ENCODE assay signal across 1 cellular context in the genomic region with DNA sequence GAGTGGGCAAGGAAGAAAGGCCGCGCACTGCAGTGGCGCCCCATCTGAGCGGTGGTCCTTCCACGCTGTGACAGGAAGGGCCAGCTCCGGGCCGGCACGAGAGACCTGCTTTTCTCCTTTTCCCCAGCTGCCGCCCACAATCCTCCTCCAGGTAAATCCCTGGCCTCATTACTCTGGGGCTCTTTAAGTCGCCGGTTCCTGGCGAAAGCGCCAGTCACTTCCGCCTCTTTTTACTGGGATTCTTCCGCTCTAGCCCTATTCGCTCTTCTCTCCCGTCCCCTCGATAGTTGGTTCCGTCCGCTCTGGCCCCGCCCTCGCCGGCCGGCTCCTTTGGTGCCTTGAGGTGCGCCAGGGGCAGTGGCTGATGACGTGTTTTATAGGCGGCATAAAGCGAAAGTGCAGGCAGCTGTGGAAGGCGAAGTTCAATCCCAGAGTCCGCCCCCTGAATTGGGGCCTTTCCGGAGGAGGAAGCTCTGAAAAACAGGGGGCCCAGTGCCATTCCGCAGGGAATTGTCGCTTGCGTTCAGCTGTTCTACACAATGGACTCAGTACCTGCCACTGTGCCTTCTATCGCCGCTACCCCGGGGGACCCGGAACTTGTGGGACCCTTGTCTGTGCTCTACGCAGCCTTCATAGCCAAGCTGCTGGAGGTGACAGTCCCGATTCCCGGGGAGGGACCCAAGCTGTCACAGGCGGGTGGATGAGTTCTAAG.
TF ChIP-seq lines count a peak whose summit lies in the region.

No MANE protein-coding gene starts in this region.

TF ChIP-seq in WTC11, 78 proteins besides CTCF, POLR2A, EP300 and RAD21 (continued from another document and continues in another):
- TF ChIP-seq, protein P1, sequence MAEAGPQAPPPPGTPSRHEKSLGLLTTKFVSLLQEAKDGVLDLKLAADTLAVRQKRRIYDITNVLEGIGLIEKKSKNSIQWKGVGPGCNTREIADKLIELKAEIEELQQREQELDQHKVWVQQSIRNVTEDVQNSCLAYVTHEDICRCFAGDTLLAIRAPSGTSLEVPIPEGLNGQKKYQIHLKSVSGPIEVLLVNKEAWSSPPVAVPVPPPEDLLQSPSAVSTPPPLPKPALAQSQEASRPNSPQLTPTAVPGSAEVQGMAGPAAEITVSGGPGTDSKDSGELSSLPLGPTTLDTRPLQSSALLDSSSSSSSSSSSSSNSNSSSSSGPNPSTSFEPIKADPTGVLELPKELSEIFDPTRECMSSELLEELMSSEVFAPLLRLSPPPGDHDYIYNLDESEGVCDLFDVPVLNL (CRISPR knock-in tag; IDR thresholded peaks at IDR 0.05; ENCODE audit: borderline replicate concordance, low read depth): no peak
- TF ChIP-seq CREM (CRISPR knock-in tag; IDR thresholded peaks at IDR 0.05): peak; percentile 98
- TF ChIP-seq TEAD4 (CRISPR knock-in tag; IDR thresholded peaks at IDR 0.05): no peak
- TF ChIP-seq FOXK1 (CRISPR knock-in tag; IDR thresholded peaks at IDR 0.05): peak; percentile 81
- TF ChIP-seq, protein P2, sequence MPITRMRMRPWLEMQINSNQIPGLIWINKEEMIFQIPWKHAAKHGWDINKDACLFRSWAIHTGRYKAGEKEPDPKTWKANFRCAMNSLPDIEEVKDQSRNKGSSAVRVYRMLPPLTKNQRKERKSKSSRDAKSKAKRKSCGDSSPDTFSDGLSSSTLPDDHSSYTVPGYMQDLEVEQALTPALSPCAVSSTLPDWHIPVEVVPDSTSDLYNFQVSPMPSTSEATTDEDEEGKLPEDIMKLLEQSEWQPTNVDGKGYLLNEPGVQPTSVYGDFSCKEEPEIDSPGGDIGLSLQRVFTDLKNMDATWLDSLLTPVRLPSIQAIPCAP (CRISPR knock-in tag; IDR thresholded peaks at IDR 0.05): no peak
- TF ChIP-seq, protein P3, sequence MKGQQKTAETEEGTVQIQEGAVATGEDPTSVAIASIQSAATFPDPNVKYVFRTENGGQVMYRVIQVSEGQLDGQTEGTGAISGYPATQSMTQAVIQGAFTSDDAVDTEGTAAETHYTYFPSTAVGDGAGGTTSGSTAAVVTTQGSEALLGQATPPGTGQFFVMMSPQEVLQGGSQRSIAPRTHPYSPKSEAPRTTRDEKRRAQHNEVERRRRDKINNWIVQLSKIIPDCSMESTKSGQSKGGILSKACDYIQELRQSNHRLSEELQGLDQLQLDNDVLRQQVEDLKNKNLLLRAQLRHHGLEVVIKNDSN (CRISPR knock-in tag; IDR thresholded peaks at IDR 0.05): no peak
- TF ChIP-seq SOX15 (CRISPR knock-in tag; IDR thresholded peaks at IDR 0.05): no peak
- TF ChIP-seq EMX1 (CRISPR knock-in tag; IDR thresholded peaks at IDR 0.05): no peak
- TF ChIP-seq NR1H2 (CRISPR knock-in tag; IDR thresholded peaks at IDR 0.05): no peak
- TF ChIP-seq MAX (CRISPR knock-in tag; IDR thresholded peaks at IDR 0.05): peak; percentile 30; the same call in 1 of the 2 replicates
- TF ChIP-seq, protein P4, sequence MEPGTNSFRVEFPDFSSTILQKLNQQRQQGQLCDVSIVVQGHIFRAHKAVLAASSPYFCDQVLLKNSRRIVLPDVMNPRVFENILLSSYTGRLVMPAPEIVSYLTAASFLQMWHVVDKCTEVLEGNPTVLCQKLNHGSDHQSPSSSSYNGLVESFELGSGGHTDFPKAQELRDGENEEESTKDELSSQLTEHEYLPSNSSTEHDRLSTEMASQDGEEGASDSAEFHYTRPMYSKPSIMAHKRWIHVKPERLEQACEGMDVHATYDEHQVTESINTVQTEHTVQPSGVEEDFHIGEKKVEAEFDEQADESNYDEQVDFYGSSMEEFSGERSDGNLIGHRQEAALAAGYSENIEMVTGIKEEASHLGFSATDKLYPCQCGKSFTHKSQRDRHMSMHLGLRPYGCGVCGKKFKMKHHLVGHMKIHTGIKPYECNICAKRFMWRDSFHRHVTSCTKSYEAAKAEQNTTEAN (CRISPR knock-in tag; IDR thresholded peaks at IDR 0.05): no peak
- no peak for TF ChIP-seq E2F1 (CRISPR knock-in tag; IDR thresholded peaks at IDR 0.05)
- TF ChIP-seq, protein P5, sequence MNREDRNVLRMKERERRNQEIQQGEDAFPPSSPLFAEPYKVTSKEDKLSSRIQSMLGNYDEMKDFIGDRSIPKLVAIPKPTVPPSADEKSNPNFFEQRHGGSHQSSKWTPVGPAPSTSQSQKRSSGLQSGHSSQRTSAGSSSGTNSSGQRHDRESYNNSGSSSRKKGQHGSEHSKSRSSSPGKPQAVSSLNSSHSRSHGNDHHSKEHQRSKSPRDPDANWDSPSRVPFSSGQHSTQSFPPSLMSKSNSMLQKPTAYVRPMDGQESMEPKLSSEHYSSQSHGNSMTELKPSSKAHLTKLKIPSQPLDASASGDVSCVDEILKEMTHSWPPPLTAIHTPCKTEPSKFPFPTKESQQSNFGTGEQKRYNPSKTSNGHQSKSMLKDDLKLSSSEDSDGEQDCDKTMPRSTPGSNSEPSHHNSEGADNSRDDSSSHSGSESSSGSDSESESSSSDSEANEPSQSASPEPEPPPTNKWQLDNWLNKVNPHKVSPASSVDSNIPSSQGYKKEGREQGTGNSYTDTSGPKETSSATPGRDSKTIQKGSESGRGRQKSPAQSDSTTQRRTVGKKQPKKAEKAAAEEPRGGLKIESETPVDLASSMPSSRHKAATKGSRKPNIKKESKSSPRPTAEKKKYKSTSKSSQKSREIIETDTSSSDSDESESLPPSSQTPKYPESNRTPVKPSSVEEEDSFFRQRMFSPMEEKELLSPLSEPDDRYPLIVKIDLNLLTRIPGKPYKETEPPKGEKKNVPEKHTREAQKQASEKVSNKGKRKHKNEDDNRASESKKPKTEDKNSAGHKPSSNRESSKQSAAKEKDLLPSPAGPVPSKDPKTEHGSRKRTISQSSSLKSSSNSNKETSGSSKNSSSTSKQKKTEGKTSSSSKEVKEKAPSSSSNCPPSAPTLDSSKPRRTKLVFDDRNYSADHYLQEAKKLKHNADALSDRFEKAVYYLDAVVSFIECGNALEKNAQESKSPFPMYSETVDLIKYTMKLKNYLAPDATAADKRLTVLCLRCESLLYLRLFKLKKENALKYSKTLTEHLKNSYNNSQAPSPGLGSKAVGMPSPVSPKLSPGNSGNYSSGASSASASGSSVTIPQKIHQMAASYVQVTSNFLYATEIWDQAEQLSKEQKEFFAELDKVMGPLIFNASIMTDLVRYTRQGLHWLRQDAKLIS (CRISPR knock-in tag; IDR thresholded peaks at IDR 0.05; ENCODE audit: borderline replicate concordance): peak; percentile 60; the same call in 1 of the 2 replicates
- no peak for TF ChIP-seq NR3C1 (CRISPR knock-in tag; conservative IDR thresholded peaks at IDR 0.05; ENCODE audit: low read depth)
- TF ChIP-seq ZNF219 (CRISPR knock-in tag; IDR thresholded peaks at IDR 0.05; ENCODE audit: borderline replicate concordance): no peak
- no peak for TF ChIP-seq JAZF1 (CRISPR knock-in tag; IDR thresholded peaks at IDR 0.05)
- TF ChIP-seq ZNF532 (CRISPR knock-in tag; IDR thresholded peaks at IDR 0.05; ENCODE audit: borderline replicate concordance): no peak
- TF ChIP-seq FOXP1 (CRISPR knock-in tag; IDR thresholded peaks at IDR 0.05; ENCODE audit: borderline replicate concordance): peak; percentile 52; the same call in 1 of the 2 replicates
- TF ChIP-seq ZNF425 (CRISPR knock-in tag; conservative IDR thresholded peaks at IDR 0.05): no peak
- no peak for TF ChIP-seq ZNF671 (CRISPR knock-in tag; IDR thresholded peaks at IDR 0.05)
- no peak for TF ChIP-seq NFATC4 (CRISPR knock-in tag; IDR thresholded peaks at IDR 0.05)
- TF ChIP-seq ZNF121 (CRISPR knock-in tag; IDR thresholded peaks at IDR 0.05): no peak
- no peak for TF ChIP-seq ATF1 (CRISPR knock-in tag; IDR thresholded peaks at IDR 0.05)
- TF ChIP-seq NFE2L1 (CRISPR knock-in tag; IDR thresholded peaks at IDR 0.05): 0 out of 2 replicates have a peak, but pooled peaks have one; percentile 54
- no peak for TF ChIP-seq GTF2I (CRISPR knock-in tag; conservative IDR thresholded peaks at IDR 0.05)
- TF ChIP-seq NFYB (CRISPR knock-in tag; conservative IDR thresholded peaks at IDR 0.05; ENCODE audit: low read depth): no peak
- peak; percentile 74; the same call in 1 of the 2 replicates for TF ChIP-seq TEAD1 (CRISPR knock-in tag; IDR thresholded peaks at IDR 0.05)
- TF ChIP-seq, protein P6, sequence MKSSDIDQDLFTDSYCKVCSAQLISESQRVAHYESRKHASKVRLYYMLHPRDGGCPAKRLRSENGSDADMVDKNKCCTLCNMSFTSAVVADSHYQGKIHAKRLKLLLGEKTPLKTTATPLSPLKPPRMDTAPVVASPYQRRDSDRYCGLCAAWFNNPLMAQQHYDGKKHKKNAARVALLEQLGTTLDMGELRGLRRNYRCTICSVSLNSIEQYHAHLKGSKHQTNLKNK (CRISPR knock-in tag; IDR thresholded peaks at IDR 0.05): no peak
- TF ChIP-seq, protein P7, sequence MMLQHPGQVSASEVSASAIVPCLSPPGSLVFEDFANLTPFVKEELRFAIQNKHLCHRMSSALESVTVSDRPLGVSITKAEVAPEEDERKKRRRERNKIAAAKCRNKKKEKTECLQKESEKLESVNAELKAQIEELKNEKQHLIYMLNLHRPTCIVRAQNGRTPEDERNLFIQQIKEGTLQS (CRISPR knock-in tag; conservative IDR thresholded peaks at IDR 0.05): no peak
- TF ChIP-seq, protein P8, sequence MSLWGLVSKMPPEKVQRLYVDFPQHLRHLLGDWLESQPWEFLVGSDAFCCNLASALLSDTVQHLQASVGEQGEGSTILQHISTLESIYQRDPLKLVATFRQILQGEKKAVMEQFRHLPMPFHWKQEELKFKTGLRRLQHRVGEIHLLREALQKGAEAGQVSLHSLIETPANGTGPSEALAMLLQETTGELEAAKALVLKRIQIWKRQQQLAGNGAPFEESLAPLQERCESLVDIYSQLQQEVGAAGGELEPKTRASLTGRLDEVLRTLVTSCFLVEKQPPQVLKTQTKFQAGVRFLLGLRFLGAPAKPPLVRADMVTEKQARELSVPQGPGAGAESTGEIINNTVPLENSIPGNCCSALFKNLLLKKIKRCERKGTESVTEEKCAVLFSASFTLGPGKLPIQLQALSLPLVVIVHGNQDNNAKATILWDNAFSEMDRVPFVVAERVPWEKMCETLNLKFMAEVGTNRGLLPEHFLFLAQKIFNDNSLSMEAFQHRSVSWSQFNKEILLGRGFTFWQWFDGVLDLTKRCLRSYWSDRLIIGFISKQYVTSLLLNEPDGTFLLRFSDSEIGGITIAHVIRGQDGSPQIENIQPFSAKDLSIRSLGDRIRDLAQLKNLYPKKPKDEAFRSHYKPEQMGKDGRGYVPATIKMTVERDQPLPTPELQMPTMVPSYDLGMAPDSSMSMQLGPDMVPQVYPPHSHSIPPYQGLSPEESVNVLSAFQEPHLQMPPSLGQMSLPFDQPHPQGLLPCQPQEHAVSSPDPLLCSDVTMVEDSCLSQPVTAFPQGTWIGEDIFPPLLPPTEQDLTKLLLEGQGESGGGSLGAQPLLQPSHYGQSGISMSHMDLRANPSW (CRISPR knock-in tag; conservative IDR thresholded peaks at IDR 0.05; ENCODE audit: low read depth): no peak
- no peak for TF ChIP-seq ZNF396 (CRISPR knock-in tag; IDR thresholded peaks at IDR 0.05; ENCODE audit: borderline replicate concordance)
- no peak for TF ChIP-seq MXD4 (CRISPR knock-in tag; IDR thresholded peaks at IDR 0.05; ENCODE audit: borderline replicate concordance)
